2 cellular contexts compared by ENCODE assay signal in the genomic region with DNA sequence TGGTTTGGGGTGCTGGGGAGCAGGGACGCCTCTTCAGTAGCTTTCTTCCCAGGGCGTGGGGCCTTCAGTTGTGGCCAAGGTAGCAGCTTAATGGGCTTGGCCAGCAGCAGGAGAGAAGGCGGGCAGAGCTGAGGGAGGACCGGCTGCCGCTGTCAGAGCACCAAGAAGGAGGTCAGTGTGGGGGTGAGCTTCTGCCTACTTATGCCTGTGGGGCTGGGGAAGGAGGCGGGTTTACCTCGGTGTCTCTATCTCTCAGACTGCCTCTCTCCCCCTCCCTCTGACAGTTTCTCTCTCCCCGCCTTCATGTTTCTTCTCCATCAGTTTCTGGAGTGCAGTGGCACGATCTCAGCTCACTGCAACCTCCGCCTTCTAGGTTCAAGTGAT.
TF ChIP-seq lines count a peak whose summit lies in the region.

A gene with protein sequence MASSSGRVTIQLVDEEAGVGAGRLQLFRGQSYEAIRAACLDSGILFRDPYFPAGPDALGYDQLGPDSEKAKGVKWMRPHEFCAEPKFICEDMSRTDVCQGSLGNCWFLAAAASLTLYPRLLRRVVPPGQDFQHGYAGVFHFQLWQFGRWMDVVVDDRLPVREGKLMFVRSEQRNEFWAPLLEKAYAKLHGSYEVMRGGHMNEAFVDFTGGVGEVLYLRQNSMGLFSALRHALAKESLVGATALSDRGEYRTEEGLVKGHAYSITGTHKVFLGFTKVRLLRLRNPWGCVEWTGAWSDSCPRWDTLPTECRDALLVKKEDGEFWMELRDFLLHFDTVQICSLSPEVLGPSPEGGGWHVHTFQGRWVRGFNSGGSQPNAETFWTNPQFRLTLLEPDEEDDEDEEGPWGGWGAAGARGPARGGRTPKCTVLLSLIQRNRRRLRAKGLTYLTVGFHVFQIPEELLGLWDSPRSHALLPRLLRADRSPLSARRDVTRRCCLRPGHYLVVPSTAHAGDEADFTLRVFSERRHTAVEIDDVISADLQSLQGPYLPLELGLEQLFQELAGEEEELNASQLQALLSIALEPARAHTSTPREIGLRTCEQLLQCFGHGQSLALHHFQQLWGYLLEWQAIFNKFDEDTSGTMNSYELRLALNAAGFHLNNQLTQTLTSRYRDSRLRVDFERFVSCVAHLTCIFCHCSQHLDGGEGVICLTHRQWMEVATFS (minus strand): TSS at position 177 of the 384 bp plus-strand sequence. CDS start 309 bp downstream, outside the sequence.

TF ChIP-seq in GM23338, 12 proteins besides CTCF, POLR2A, EP300 and RAD21:
- TF ChIP-seq, protein P1, sequence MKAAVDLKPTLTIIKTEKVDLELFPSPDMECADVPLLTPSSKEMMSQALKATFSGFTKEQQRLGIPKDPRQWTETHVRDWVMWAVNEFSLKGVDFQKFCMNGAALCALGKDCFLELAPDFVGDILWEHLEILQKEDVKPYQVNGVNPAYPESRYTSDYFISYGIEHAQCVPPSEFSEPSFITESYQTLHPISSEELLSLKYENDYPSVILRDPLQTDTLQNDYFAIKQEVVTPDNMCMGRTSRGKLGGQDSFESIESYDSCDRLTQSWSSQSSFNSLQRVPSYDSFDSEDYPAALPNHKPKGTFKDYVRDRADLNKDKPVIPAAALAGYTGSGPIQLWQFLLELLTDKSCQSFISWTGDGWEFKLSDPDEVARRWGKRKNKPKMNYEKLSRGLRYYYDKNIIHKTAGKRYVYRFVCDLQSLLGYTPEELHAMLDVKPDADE (IDR thresholded peaks at IDR 0.05) = no peak

TF ChIP-seq in K562, 482 proteins besides CTCF, POLR2A, EP300 and RAD21:
- TF ChIP-seq SNRNP70 (optimal IDR thresholded peaks at IDR 0.05; ENCODE audit: low read depth, low read length) (no peak), CBX1 (IDR thresholded peaks at IDR 0.05; ENCODE audit: low read depth) (0 out of 2 replicates have a peak, but pooled peaks have one; percentile 26), ZNF717 (CRISPR knock-in tag; IDR thresholded peaks at IDR 0.05) (no peak), KDM1A (IDR thresholded peaks at IDR 0.05) (peak; percentile 72 to 80), ZC3H4 (CRISPR knock-in tag; IDR thresholded peaks at IDR 0.05; ENCODE audit: borderline replicate concordance) (no peak), RBM25 (IDR thresholded peaks at IDR 0.05; ENCODE audit: low read depth, low read length, severe bottlenecking) (peak; percentile 73), HDAC2 (IDR thresholded peaks at IDR 0.05) (0 out of 2 replicates have a peak, but pooled peaks have one; percentile 36), BCOR (IDR thresholded peaks at IDR 0.05) (peak; percentile 92), ZNF551 (CRISPR knock-in tag; IDR thresholded peaks at IDR 0.05) (no peak), RCOR1 (IDR thresholded peaks at IDR 0.05; ENCODE audit: borderline replicate concordance in 1 of 2, low read depth in 2 of 2, low read length in 2 of 2) (peak in 1 of 2 experiments; percentile 62; a peak in 1 of 4 replicates), SMARCA5 (IDR thresholded peaks at IDR 0.05) (0 out of 2 replicates have a peak, but pooled peaks have one; percentile 43), POLR2AphosphoS2 (IDR thresholded peaks at IDR 0.05; ENCODE audit: low read length) (no peak)
- TF ChIP-seq, protein P2, sequence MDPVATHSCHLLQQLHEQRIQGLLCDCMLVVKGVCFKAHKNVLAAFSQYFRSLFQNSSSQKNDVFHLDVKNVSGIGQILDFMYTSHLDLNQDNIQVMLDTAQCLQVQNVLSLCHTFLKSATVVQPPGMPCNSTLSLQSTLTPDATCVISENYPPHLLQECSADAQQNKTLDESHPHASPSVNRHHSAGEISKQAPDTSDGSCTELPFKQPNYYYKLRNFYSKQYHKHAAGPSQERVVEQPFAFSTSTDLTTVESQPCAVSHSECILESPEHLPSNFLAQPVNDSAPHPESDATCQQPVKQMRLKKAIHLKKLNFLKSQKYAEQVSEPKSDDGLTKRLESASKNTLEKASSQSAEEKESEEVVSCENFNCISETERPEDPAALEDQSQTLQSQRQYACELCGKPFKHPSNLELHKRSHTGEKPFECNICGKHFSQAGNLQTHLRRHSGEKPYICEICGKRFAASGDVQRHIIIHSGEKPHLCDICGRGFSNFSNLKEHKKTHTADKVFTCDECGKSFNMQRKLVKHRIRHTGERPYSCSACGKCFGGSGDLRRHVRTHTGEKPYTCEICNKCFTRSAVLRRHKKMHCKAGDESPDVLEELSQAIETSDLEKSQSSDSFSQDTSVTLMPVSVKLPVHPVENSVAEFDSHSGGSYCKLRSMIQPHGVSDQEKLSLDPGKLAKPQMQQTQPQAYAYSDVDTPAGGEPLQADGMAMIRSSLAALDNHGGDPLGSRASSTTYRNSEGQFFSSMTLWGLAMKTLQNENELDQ (CRISPR knock-in tag; IDR thresholded peaks at IDR 0.05; ENCODE audit: borderline replicate concordance) = no peak
- TF ChIP-seq, protein P3, sequence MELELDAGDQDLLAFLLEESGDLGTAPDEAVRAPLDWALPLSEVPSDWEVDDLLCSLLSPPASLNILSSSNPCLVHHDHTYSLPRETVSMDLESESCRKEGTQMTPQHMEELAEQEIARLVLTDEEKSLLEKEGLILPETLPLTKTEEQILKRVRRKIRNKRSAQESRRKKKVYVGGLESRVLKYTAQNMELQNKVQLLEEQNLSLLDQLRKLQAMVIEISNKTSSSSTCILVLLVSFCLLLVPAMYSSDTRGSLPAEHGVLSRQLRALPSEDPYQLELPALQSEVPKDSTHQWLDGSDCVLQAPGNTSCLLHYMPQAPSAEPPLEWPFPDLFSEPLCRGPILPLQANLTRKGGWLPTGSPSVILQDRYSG (tag; conservative IDR thresholded peaks at IDR 0.05; ENCODE audit: low read depth) = no peak
TF ChIP-seq in K562: peak in this region for 7.
